In genomic region chr18:46161721-46162421, GRCh38 we compare ENCODE assay signal across 20 cellular contexts.
"Had no signal": no experiment of that assay in that cellular context is flagged by ENCODE, and none has a peak within 500 bp of the region (broad histone marks: within the 10 kb centered on the region; RNA-seq: fewer than 3 reads in every experiment).

No MANE protein-coding gene starts in this region.

- ATAC-seq: heart left ventricle; right cardiac atrium; stimulated activated effector memory CD8-positive, alpha-beta T cell treated with anti-CD3 and anti-CD28 coated beads, Interleukin-12 subunit alpha, Interleukin-12 subunit beta, amount 100 ng/mL, for 72 hours; stimulated activated naive CD8-positive, alpha-beta T cell treated with anti-CD3 and anti-CD28 coated beads, Interleukin-15, Interleukin-2, amounts not matched to agents 100 U/mL and 50 U/mL, for 24 hours had no signal

- H3K9me3 ChIP-seq: heart left ventricle, suprapubic skin, thyroid gland, upper lobe of left lung, uterus had no signal

- H3K4me2 ChIP-seq: smooth muscle cell had no signal

- H3K27ac ChIP-seq: coronary artery, heart left ventricle, suprapubic skin, thyroid gland, upper lobe of left lung, uterus had no signal

- FAIRE-seq: frontal cortex, islet of Langerhans had no signal

- H3K4me1 ChIP-seq: suprapubic skin, upper lobe of left lung, uterus had no signal

- H3K27me3 ChIP-seq: heart left ventricle, suprapubic skin, thyroid gland, upper lobe of left lung, uterus had no signal

- H3K4me3 ChIP-seq: coronary artery, heart left ventricle, smooth muscle cell, suprapubic skin, thyroid gland, upper lobe of left lung, uterus had no signal

- DNase-seq: effector CD4-positive, alpha-beta T cell; endodermal cell; heart left ventricle; hippocampal formation; kidney glomerular epithelial cell; mammary epithelial cell; natural killer cell; right cardiac atrium; stimulated activated CD4-positive, alpha-beta T cell treated with anti-CD3 and anti-CD28 coated beads, Interleukin-4, amount 100 ng/mL, for 1 hour; stimulated activated CD8-positive, alpha-beta memory T cell treated with anti-CD3 and anti-CD28 coated beads, Interleukin-4, amount 100 ng/mL, for 48 hours; stimulated activated naive CD8-positive, alpha-beta T cell treated with anti-CD3 and anti-CD28 coated beads, Interleukin-15, Interleukin-2, amounts not matched to agents 100 U/mL and 50 U/mL, for 24 hours; thyroid gland; upper lobe of left lung; uterus had no signal

- H3K36me3 ChIP-seq: heart left ventricle, suprapubic skin, thyroid gland, upper lobe of left lung, uterus had no signal
